8 cellular contexts compared by ENCODE assay signal in genomic region chr19:58228584-58229254, GRCh38. TPM values are rescaled to one million over a fixed set of nuclear protein-coding genes. Genes with fewer than 3 reads are reported as not detected.
DNase-seq lines count a peak whose midpoint lies in the region; ATAC-seq and TF ChIP-seq lines count a peak whose summit lies in the region.

Gene ZNF544, plus strand, starts transcription at chr19:58228914. Its CDS starts 15,110 bp downstream, at chr19:58244024.

- peaks cover 33% of the 10 kb centered on the region for H3K4me1 Mint-ChIP-seq in neural crest cell
- peaks cover 34% of the 10 kb centered on the region for H3K4me1 Mint-ChIP-seq in stimulated activated naive CD8-positive, alpha-beta T cell treated with anti-CD3 and anti-CD28 coated beads, Interleukin-15, amount 100 ng/mL, for 72 hours

- H3K36me3 Mint-ChIP-seq in neural crest cell (ENCODE audit: low read depth) = peaks cover 69% of the 10 kb centered on the region

- H3K9me3 Mint-ChIP-seq in neural crest cell = peaks cover 30% of the 10 kb centered on the region
- peaks cover 40 to 54% of the 10 kb centered on the region in 2 donors for H3K9me3 Mint-ChIP-seq in stimulated activated naive CD8-positive, alpha-beta T cell treated with anti-CD3 and anti-CD28 coated beads, Interleukin-15, amount 100 ng/mL, for 72 hours

- no peak for TF ChIP-seq CTCF in GM20000 (IDR thresholded peaks at IDR 0.05; ENCODE audit: extremely low read depth, missing control alignments)
- TF ChIP-seq CTCF in Peyer's patch (IDR thresholded peaks at IDR 0.05) = peak in 1 of 6 experiments; percentile 21
- peak; percentile 31 for TF ChIP-seq CTCF in fibroblast of villous mesenchyme (IDR thresholded peaks at IDR 0.05; ENCODE audit: insufficient read depth, low read depth, low read length)
- TF ChIP-seq CTCF in neural crest cell (conservative IDR thresholded peaks at IDR 0.05) = no peak

- WGBS in HUES64 = under 1% methylated on average over 62 of the region's 62 CpGs

- H3K27me3 Mint-ChIP-seq in neural crest cell (ENCODE audit: low read depth) = peaks cover 2% of the 10 kb centered on the region
- no peaks in the 10 kb centered on the region for H3K27me3 Mint-ChIP-seq in stimulated activated naive CD8-positive, alpha-beta T cell treated with anti-CD3 and anti-CD28 coated beads, Interleukin-15, amount 100 ng/mL, for 72 hours

- peak; percentile 41 to 42 for TF ChIP-seq POLR2A in Peyer's patch (IDR thresholded peaks at IDR 0.05)

- ATAC-seq in stimulated activated naive CD8-positive, alpha-beta T cell treated with anti-CD3 and anti-CD28 coated beads, Interleukin-15, amount 100 ng/mL, for 72 hours = peak; percentile 90

- H3K4me3 Mint-ChIP-seq in neural crest cell = peak within 1 kb of the TSS; percentile 96
- H3K4me3 Mint-ChIP-seq in stimulated activated naive CD8-positive, alpha-beta T cell treated with anti-CD3 and anti-CD28 coated beads, Interleukin-15, amount 100 ng/mL, for 72 hours = peak within 1 kb of the TSS; percentile 99

- H3K27ac Mint-ChIP-seq in neural crest cell (ENCODE audit: unreplicated experiment) = peak within 1 kb of the TSS; percentile 96
- H3K27ac Mint-ChIP-seq in stimulated activated naive CD8-positive, alpha-beta T cell treated with anti-CD3 and anti-CD28 coated beads, Interleukin-15, amount 100 ng/mL, for 72 hours = peak within 1 kb of the TSS; percentile 95 to 97

- H3K4me1 ChIP-seq in HUES64 (ENCODE audit: insufficient read depth, low read length) (peaks cover 9% of the 10 kb centered on the region; the same call in 1 of the 2 replicates), Peyer's patch (peaks cover 0 to 15% (median 3%) of the 10 kb centered on the region in 4 donors)

- peaks cover 40% of the 10 kb centered on the region for H3K36me3 ChIP-seq in HUES64 (ENCODE audit: insufficient read depth, low read length)
- peaks cover 0 to 46% (median 0%) of the 10 kb centered on the region in 3 donors for H3K36me3 ChIP-seq in Peyer's patch

- no peaks in the 10 kb centered on the region for H3K9me3 ChIP-seq in HUES64 (ENCODE audit: insufficient read depth, low read depth, low read length)
- peaks cover 0 to 63% (median 4%) of the 10 kb centered on the region in 4 donors for H3K9me3 ChIP-seq in Peyer's patch

- no peaks in the 10 kb centered on the region for H3K27me3 ChIP-seq in HUES64 (ENCODE audit: insufficient read depth, low read length)
- H3K27me3 ChIP-seq in Peyer's patch = no peaks in the 10 kb centered on the region

- peak within 1 kb of the TSS; percentile 96 for H3K9ac ChIP-seq in HUES64 (ENCODE audit: low read depth, low read length)

- H3K4me3 ChIP-seq in HUES64 (ENCODE audit: low read length) (peak within 1 kb of the TSS; percentile 90), Peyer's patch (peak within 1 kb of the TSS; percentile 60 to 97 (median 78)), fibroblast of villous mesenchyme (ENCODE audit: low read depth, low read length) (peak within 1 kb of the TSS; percentile 84)

- peak; percentile 81 for DNase-seq in COR-L47 (lab: John Stamatoyannopoulos, UW)
- DNase-seq in GM20000 (ENCODE audit: low spot score) = peak; percentile 89
- DNase-seq in Peyer's patch = peak; percentile 79 to 90 (median 84)
- DNase-seq in activated effector memory CD4-positive, alpha-beta T cell treated with anti-CD3 and anti-CD28 coated beads, Interleukin-2, amount 50 U/mL, for 16 hours = peak; percentile 84
- DNase-seq in fibroblast of villous mesenchyme (ENCODE audit: low read depth) = peak; percentile 76
- DNase-seq in neural crest cell (ENCODE audit: low read depth, low spot score) = peak; percentile 68
- DNase-seq in stimulated activated naive CD8-positive, alpha-beta T cell treated with anti-CD3 and anti-CD28 coated beads, Interleukin-15, amount 100 ng/mL, for 72 hours = peak; percentile 63 to 73

- H3K27ac ChIP-seq in HUES64 (ENCODE audit: low read depth, low read length) (peak within 1 kb of the TSS; percentile 95), Peyer's patch (peak within 1 kb of the TSS; percentile 57 to 81 (median 74))

RNA-seq across cellular contexts. Expression of gene ZNF544, which starts in this region (rescaled TPM):
- polyA plus RNA-seq in HUES64 (2013, experiment 1 of 2) = 50.4 TPM
- 43.8 TPM for polyA plus RNA-seq in HUES64 (2013, experiment 2 of 2)
- total RNA-seq in Peyer's patch (100 to 1,000 TPM in 1 of 4 donors, 10 to 100 TPM in 3; 21.9 to 158 (median 31.4) TPM), fibroblast of villous mesenchyme (26.7 and 47.5 TPM in 2 replicates), neural crest cell (47.4 and 56.1 TPM in 2 replicates)

Comparison
In these comparisons a context has a peak if more than half of its experiments do, and no peak if none do; other contexts are left out.
1. Peak in every context shown above with its lines: DNase-seq, ATAC-seq, H3K4me3 ChIP-seq and H3K27ac ChIP-seq.